8 cellular contexts compared by ENCODE assay signal in genomic region chr1:155254714-155255242, GRCh38. TPM values are rescaled to one million over a fixed set of nuclear protein-coding genes. Genes with fewer than 3 reads are reported as not detected.
DNase-seq lines count a peak whose midpoint lies in the region; ATAC-seq and TF ChIP-seq lines count a peak whose summit lies in the region.

No MANE protein-coding gene starts in this region.

- peaks cover 5% of the 10 kb centered on the region; the same call in 1 of the 2 replicates for H3K36me3 ChIP-seq in BE2C
- H3K36me3 ChIP-seq in left lung, result peaks cover 0 to 33% of the 10 kb centered on the region in 2 donors
- peaks cover 10% of the 10 kb centered on the region for H3K36me3 ChIP-seq in thoracic aorta

- H3K27me3 ChIP-seq in BE2C (no peaks in the 10 kb centered on the region), left lung (no peaks in the 10 kb centered on the region), thoracic aorta (replicated peaks; ENCODE audit: insufficient read depth) (no peaks in the 10 kb centered on the region)

- no peaks in the 10 kb centered on the region for H3K9me3 Mint-ChIP-seq in brain

- peak overlapping the region; percentile 88 to 94 (median 92) for H3K4me3 Mint-ChIP-seq in brain

- H3K9me3 ChIP-seq in BE2C (no peaks in the 10 kb centered on the region), left lung (no peaks in the 10 kb centered on the region), thoracic aorta (no peaks in the 10 kb centered on the region)

- DNase-seq in BE2C (peak; percentile 46), HK-2 (ENCODE audit: unreplicated experiment) (peak; percentile 34), left lung (peak in 1 of 2 donors; percentile 84), thoracic aorta (ENCODE audit: low spot score) (no peak), foreskin melanocyte (no peak)

- H3K36me3 Mint-ChIP-seq in brain, result peaks cover 28% of the 10 kb centered on the region

- H3K27ac Mint-ChIP-seq in brain, result peak overlapping the region; percentile 72 to 98 (median 96)

- H3K27me3 Mint-ChIP-seq in brain, result peaks cover 5% of the 10 kb centered on the region

- H3K4me3 ChIP-seq in BE2C (ENCODE audit: low read depth, low read length) (peak overlapping the region; percentile 85), left lung (peak overlapping the region; percentile 67 to 76), thoracic aorta (peak overlapping the region; percentile 77)

- H3K4me1 ChIP-seq in BE2C (peaks cover 5% of the 10 kb centered on the region; the same call in 1 of the 2 replicates), left lung (peaks cover 21 to 44% of the 10 kb centered on the region in 2 donors), thoracic aorta (ENCODE audit: control insufficient read depth in 1 of 2, low read depth in 2 of 2) (peaks cover 16 to 41% of the 10 kb centered on the region in 2 donors)

- H3K4me1 Mint-ChIP-seq in brain, result peaks cover 51% of the 10 kb centered on the region

- H3K27ac ChIP-seq in left lung (peak overlapping the region; percentile 91 to 93), thoracic aorta (peak overlapping the region; percentile 83 to 97)

- TF ChIP-seq CTCF in BE2C (IDR thresholded peaks at IDR 0.05; ENCODE audit: low read depth, low read length) (no peak), brain (conservative IDR thresholded peaks at IDR 0.05) (no peak), left lung (IDR thresholded peaks at IDR 0.05) (no peak), thoracic aorta (IDR thresholded peaks at IDR 0.05) (no peak)

- intact Hi-C loops in left lung (cut with DNase I), result no loop called here

- ATAC-seq in left lung (peak; percentile 7), thoracic aorta (ENCODE audit: insufficient number of reproducible peaks, low FRiP score, low read depth) (no peak), HG02973 (IDR thresholded peaks at IDR 0.05; ENCODE audit: unreplicated experiment) (no peak), GM19023 (IDR thresholded peaks at IDR 0.05; ENCODE audit: unreplicated experiment) (no peak)

RNA-seq across cellular contexts. Expression of gene ENTREP3, which starts 0.5 kb away (rescaled TPM):
- polyA plus RNA-seq in BE2C (2012; ENCODE audit: insufficient read depth, insufficient read length, low read depth), result 59.3 TPM
- 40.8 TPM for polyA plus RNA-seq in brain (ENCODE audit: insufficient read depth, low read depth, low replicate concordance)
- total RNA-seq in left lung (10 to 100 TPM; 23.2 to 33.5 TPM), thoracic aorta (10 to 100 TPM; 14.7 to 16.1 TPM)

RNA-seq across cellular contexts. Expression of gene SCAMP3, which starts 7.4 kb away (rescaled TPM):
- polyA plus RNA-seq in BE2C (2012; ENCODE audit: insufficient read depth, insufficient read length, low read depth), result 203 TPM
- 118 TPM for polyA plus RNA-seq in brain (ENCODE audit: insufficient read depth, low read depth, low replicate concordance)
- 10 to 100 TPM; 63.1 to 85.3 TPM for total RNA-seq in left lung
- 10 to 100 TPM; 32.5 to 50.2 TPM for total RNA-seq in thoracic aorta

RNA-seq across cellular contexts. Expression of gene CLK2, which starts 18.5 kb away (rescaled TPM):
- polyA plus RNA-seq in BE2C (2012; ENCODE audit: insufficient read depth, insufficient read length, low read depth), result 129 TPM
- polyA plus RNA-seq in brain (ENCODE audit: insufficient read depth, low read depth, low replicate concordance), result 29.7 TPM
- total RNA-seq in left lung, result 10 to 100 TPM; 45.4 to 55.2 TPM
- 10 to 100 TPM; 26.9 to 50.7 TPM for total RNA-seq in thoracic aorta

RNA-seq across cellular contexts. Expression of gene HCN3, which starts 22.5 kb away (rescaled TPM):
- 10.0 TPM for polyA plus RNA-seq in BE2C (2012; ENCODE audit: insufficient read depth, insufficient read length, low read depth)
- 22.3 TPM for polyA plus RNA-seq in brain (ENCODE audit: insufficient read depth, low read depth, low replicate concordance)
- total RNA-seq in left lung, result 1 to 10 TPM; 2.4 to 3.8 TPM
- 1 to 10 TPM in 1 of 2 donors, under 1 TPM in 1; 0.92 to 1.9 TPM for total RNA-seq in thoracic aorta

RNA-seq across cellular contexts. Expression of gene MTX1, which starts 46.3 kb away (rescaled TPM):
- 149 TPM for polyA plus RNA-seq in BE2C (2012; ENCODE audit: insufficient read depth, insufficient read length, low read depth)
- 77.4 TPM for polyA plus RNA-seq in brain (ENCODE audit: insufficient read depth, low read depth, low replicate concordance)
- total RNA-seq in left lung, result 10 to 100 TPM; 30.2 to 45.5 TPM
- total RNA-seq in thoracic aorta, result 10 to 100 TPM; 21.7 to 22.9 TPM

Comparison
In these comparisons a context has a peak if more than half of its experiments do, and no peak if none do; other contexts are left out.
1. DNase-seq: peak in BE2C (single experiment) and HK-2 (single experiment); none in thoracic aorta (single experiment) and foreskin melanocyte (single experiment).
2. Peak in every context shown above with its lines, with median percentiles within 50 percentile points of each other: H3K4me3 ChIP-seq.